ENCODE assay signal across 18 cellular contexts in the genomic region with DNA sequence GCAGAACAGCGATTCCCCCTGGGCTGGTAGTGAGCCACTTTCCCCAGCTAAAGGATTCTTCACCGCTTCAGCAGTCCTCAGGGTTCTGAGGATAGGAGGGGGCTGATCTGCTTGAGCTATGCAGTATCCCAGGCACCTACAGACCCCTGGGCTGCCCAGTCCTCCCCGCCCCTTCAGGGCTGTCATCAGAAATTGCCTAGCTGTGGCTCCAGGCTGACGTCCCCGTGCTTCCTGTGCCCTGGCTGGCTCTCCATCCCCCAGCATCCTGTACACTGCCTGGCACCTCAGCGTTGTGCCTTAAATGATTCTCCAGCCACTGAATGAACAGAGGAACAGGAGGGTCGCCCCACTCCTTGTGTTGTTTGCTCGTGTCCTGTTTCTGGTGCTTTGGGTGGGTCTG. TPM values are rescaled to one million over a fixed set of nuclear protein-coding genes. Genes with fewer than 3 reads are reported as not detected.
DNase-seq lines count a peak whose midpoint lies in the region; ATAC-seq and TF ChIP-seq lines count a peak whose summit lies in the region.
"Had no signal": no experiment of that assay in that cellular context is flagged by ENCODE, and none has a peak within 500 bp of the region (broad histone marks: within the 10 kb centered on the region; RNA-seq: fewer than 3 reads in every experiment).

No MANE protein-coding gene starts in this region.

- WGBS in mesodermal cell (ENCODE audit: insufficient coverage in 2 of 2), 2 experiments: 93% methylated on average over 7 of the region's 8 CpGs

- no peak overlapping the region for H3K4me3 ChIP-seq in mesodermal cell (ENCODE audit: extremely low read depth, insufficient read depth, low read length, poor library complexity, severe bottlenecking)
- H3K4me3 ChIP-seq: HAP-1, Peyer's patch had no signal

- peak; percentile 38 for ATAC-seq in SK-N-SH treated with all-trans-retinoic acid at 6 μM for 48 hours

- H3K36me3 ChIP-seq in mesodermal cell (ENCODE audit: control insufficient read depth, insufficient read depth, low read length): peaks cover 9% of the 10 kb centered on the region
- H3K36me3 ChIP-seq: HAP-1 had no signal

- H3K27me3 Mint-ChIP-seq in CD14-positive monocyte (ENCODE audit: low read depth in 3 of 3): peaks cover 0 to 2% (median 1%) of the 10 kb centered on the region in 3 donors
- H3K27me3 Mint-ChIP-seq in activated T-cell treated with anti-CD3 and anti-CD28 coated beads, Interleukin-2, amount 50 U/mL, for 24 hours: no peaks in the 10 kb centered on the region
- H3K27me3 Mint-ChIP-seq: CD4-positive, alpha-beta memory T cell had no signal

- H3K4me3 Mint-ChIP-seq in CD14-positive monocyte: no peak overlapping the region
- no peak overlapping the region for H3K4me3 Mint-ChIP-seq in activated T-cell treated with anti-CD3 and anti-CD28 coated beads, Interleukin-2, amount 50 U/mL, for 24 hours
- H3K4me3 Mint-ChIP-seq: CD4-positive, alpha-beta memory T cell had no signal

- no peaks in the 10 kb centered on the region for H3K9me3 ChIP-seq in mesodermal cell (ENCODE audit: control insufficient read depth, low read length)
- H3K9me3 ChIP-seq: HAP-1, Peyer's patch had no signal

- no peak for DNase-seq in CD14-positive monocyte (ENCODE audit: low spot score)
- peak in 1 of 49 donors; percentile 31 for DNase-seq in substantia nigra (lab: John Stamatoyannopoulos, UW)
- DNase-seq in activated T-cell treated with anti-CD3 and anti-CD28 coated beads, Interleukin-2, amount 50 U/mL, for 24 hours: no peak
- DNase-seq in amniotic stem cell (lab: John Stamatoyannopoulos, UW): no peak
- no peak for DNase-seq in stimulated activated naive CD4-positive, alpha-beta T cell (lab: John Stamatoyannopoulos, UW)
- DNase-seq: Calu3; CD4-positive, alpha-beta memory T cell; DMS53; Kasumi-1; NCI-H1105; NCI-H1694; NCI-H2227 treated with DMSO at 0.1 percent for 48 hours; NCI-H524; Peyer's patch; Right ventricle myocardium superior had no signal

- H3K4me1 ChIP-seq in mesodermal cell (ENCODE audit: control insufficient read depth, insufficient read depth, low read length, poor library complexity, severe bottlenecking): peaks cover 34% of the 10 kb centered on the region
- H3K4me1 ChIP-seq: HAP-1, Peyer's patch had no signal

- H3K36me3 Mint-ChIP-seq in CD14-positive monocyte: peaks cover 65 to 79% of the 10 kb centered on the region in 2 donors
- peaks cover 52% of the 10 kb centered on the region for H3K36me3 Mint-ChIP-seq in activated T-cell treated with anti-CD3 and anti-CD28 coated beads, Interleukin-2, amount 50 U/mL, for 24 hours (ENCODE audit: low read depth)

- TF ChIP-seq CTCF in CD14-positive monocyte (IDR thresholded peaks at IDR 0.05): no peak

- intact Hi-C loops in CD14-positive monocyte (cut with micrococcal nuclease): loop anchor here in 1 of 2 donors (2.0 kb wide), 1 partner anchor 15 kb away; no protein-coding TSS in a partner anchor

- H3K27ac ChIP-seq in mesodermal cell (ENCODE audit: low read depth, low read length, severe bottlenecking) (peak overlapping the region; percentile 67), substantia nigra (ENCODE audit: low read depth, low read length, poor library complexity, severe bottlenecking) (peak overlapping the region; percentile 44)
- H3K27ac ChIP-seq: Peyer's patch had no signal

- peaks cover 37% of the 10 kb centered on the region for H3K4me1 Mint-ChIP-seq in CD14-positive monocyte
- H3K4me1 Mint-ChIP-seq in activated T-cell treated with anti-CD3 and anti-CD28 coated beads, Interleukin-2, amount 50 U/mL, for 24 hours (ENCODE audit: low read depth): no peaks in the 10 kb centered on the region
- H3K4me1 Mint-ChIP-seq: CD4-positive, alpha-beta memory T cell had no signal

- H3K27ac Mint-ChIP-seq in CD14-positive monocyte: peak overlapping the region; percentile 92 to 98 (median 97)
- H3K27ac Mint-ChIP-seq in activated T-cell treated with anti-CD3 and anti-CD28 coated beads, Interleukin-2, amount 50 U/mL, for 24 hours: no peak overlapping the region
- H3K27ac Mint-ChIP-seq: CD4-positive, alpha-beta memory T cell had no signal

- H3K9me3 Mint-ChIP-seq in CD14-positive monocyte: peaks cover 0 to 4% (median 0%) of the 10 kb centered on the region in 7 donors
- H3K9me3 Mint-ChIP-seq in activated T-cell treated with anti-CD3 and anti-CD28 coated beads, Interleukin-2, amount 50 U/mL, for 24 hours: no peaks in the 10 kb centered on the region

TF ChIP-seq in SK-N-SH treated with all-trans-retinoic acid at 6 μM for 48 hours, 23 proteins besides CTCF, POLR2A, EP300 and RAD21:
- TF ChIP-seq, protein P1, sequence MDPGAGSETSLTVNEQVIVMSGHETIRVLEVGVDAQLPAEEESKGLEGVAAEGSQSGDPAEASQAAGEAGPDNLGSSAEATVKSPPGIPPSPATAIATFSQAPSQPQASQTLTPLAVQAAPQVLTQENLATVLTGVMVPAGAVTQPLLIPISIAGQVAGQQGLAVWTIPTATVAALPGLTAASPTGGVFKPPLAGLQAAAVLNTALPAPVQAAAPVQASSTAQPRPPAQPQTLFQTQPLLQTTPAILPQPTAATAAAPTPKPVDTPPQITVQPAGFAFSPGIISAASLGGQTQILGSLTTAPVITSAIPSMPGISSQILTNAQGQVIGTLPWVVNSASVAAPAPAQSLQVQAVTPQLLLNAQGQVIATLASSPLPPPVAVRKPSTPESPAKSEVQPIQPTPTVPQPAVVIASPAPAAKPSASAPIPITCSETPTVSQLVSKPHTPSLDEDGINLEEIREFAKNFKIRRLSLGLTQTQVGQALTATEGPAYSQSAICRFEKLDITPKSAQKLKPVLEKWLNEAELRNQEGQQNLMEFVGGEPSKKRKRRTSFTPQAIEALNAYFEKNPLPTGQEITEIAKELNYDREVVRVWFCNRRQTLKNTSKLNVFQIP (CRISPR knock-in tag; IDR thresholded peaks at IDR 0.05; ENCODE audit: borderline replicate concordance, low read depth): no peak
- TF ChIP-seq, protein P2, sequence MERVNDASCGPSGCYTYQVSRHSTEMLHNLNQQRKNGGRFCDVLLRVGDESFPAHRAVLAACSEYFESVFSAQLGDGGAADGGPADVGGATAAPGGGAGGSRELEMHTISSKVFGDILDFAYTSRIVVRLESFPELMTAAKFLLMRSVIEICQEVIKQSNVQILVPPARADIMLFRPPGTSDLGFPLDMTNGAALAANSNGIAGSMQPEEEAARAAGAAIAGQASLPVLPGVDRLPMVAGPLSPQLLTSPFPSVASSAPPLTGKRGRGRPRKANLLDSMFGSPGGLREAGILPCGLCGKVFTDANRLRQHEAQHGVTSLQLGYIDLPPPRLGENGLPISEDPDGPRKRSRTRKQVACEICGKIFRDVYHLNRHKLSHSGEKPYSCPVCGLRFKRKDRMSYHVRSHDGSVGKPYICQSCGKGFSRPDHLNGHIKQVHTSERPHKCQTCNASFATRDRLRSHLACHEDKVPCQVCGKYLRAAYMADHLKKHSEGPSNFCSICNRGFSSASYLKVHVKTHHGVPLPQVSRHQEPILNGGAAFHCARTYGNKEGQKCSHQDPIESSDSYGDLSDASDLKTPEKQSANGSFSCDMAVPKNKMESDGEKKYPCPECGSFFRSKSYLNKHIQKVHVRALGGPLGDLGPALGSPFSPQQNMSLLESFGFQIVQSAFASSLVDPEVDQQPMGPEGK (CRISPR knock-in tag; IDR thresholded peaks at IDR 0.05; ENCODE audit: borderline replicate concordance): no peak
- TF ChIP-seq SNAI2 (CRISPR knock-in tag; IDR thresholded peaks at IDR 0.05) (no peak), CSDC2 (CRISPR knock-in tag; IDR thresholded peaks at IDR 0.05) (no peak), TCF4 (CRISPR knock-in tag; IDR thresholded peaks at IDR 0.05; ENCODE audit: borderline replicate concordance) (no peak), TOX (CRISPR knock-in tag; IDR thresholded peaks at IDR 0.05; ENCODE audit: borderline replicate concordance) (no peak), OSR1 (CRISPR knock-in tag; IDR thresholded peaks at IDR 0.05) (no peak)
- TF ChIP-seq, protein P3, sequence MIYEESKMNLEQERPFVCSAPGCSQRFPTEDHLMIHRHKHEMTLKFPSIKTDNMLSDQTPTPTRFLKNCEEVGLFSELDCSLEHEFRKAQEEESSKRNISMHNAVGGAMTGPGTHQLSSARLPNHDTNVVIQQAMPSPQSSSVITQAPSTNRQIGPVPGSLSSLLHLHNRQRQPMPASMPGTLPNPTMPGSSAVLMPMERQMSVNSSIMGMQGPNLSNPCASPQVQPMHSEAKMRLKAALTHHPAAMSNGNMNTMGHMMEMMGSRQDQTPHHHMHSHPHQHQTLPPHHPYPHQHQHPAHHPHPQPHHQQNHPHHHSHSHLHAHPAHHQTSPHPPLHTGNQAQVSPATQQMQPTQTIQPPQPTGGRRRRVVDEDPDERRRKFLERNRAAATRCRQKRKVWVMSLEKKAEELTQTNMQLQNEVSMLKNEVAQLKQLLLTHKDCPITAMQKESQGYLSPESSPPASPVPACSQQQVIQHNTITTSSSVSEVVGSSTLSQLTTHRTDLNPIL (CRISPR knock-in tag; IDR thresholded peaks at IDR 0.05; ENCODE audit: low read depth): no peak

RNA-seq across cellular contexts. Expression of a gene that starts 38.4 kb away (rescaled TPM):
- 10 to 100 TPM in 1 of 2 donors, 1 to 10 TPM in 1; 8.2 to 10.5 TPM for polyA plus RNA-seq in CD14-positive monocyte
- polyA plus RNA-seq in mesodermal cell (2013, experiment 1 of 2): 3.8 TPM
- polyA plus RNA-seq in mesodermal cell (2013, experiment 2 of 2): 2.2 TPM

RNA-seq across cellular contexts. Expression of a gene that starts 39.2 kb away (rescaled TPM):
- polyA plus RNA-seq in CD14-positive monocyte: 10 to 100 TPM; 16.6 to 28.4 TPM
- polyA plus RNA-seq in mesodermal cell (2013, experiment 1 of 2): 7.2 TPM
- polyA plus RNA-seq in mesodermal cell (2013, experiment 2 of 2): 4.8 TPM
